Comparison of ENCODE assay signal across 9 cellular contexts in genomic region chr7:104231054-104232046, GRCh38. TPM values are rescaled to one million over a fixed set of nuclear protein-coding genes. Genes with fewer than 3 reads are reported as not detected.
DNase-seq lines count a peak whose midpoint lies in the region; ATAC-seq, FAIRE-seq and TF ChIP-seq lines count a peak whose summit lies in the region.
"Had no signal": no experiment of that assay in that cellular context is flagged by ENCODE, and none has a peak within 500 bp of the region (broad histone marks: within the 10 kb centered on the region; RNA-seq: fewer than 3 reads in every experiment).

No MANE protein-coding gene starts in this region.

- TF ChIP-seq CTCF in RWPE1 (conservative IDR thresholded peaks at IDR 0.05; ENCODE audit: low read depth), result peak; percentile 94
- TF ChIP-seq CTCF in retinal pigment epithelial cell (conservative IDR thresholded peaks at IDR 0.05; ENCODE audit: low read depth, low read length), result peak; percentile 88

- H3K27me3 ChIP-seq in adipocyte (replicated peaks; ENCODE audit: control insufficient read depth, insufficient read depth, low read length), result peaks cover 19% of the 10 kb centered on the region
- H3K27me3 ChIP-seq: BLaER1 had no signal

- POLR2A ChIA-PET in RWPE1 (lab: Yijun Ruan, JAX; ENCODE audit: low non-redundant PET), result no interaction called here

- CTCF ChIA-PET in RWPE1 (lab: Yijun Ruan, JAX), result interaction anchor here (0.5 to 1.5 kb wide), 20 partner anchors 9 to 688 kb away, joined by 3 to 18 read pairs (median 4); no protein-coding TSS in a partner anchor

- intact Hi-C loops in left ventricle myocardium superior (cut with micrococcal nuclease), result loop anchor here (10.0 kb wide), 1 partner anchor 623 kb away; no protein-coding TSS in a partner anchor

- no peak for TF ChIP-seq POLR2A in H54 (IDR thresholded peaks at IDR 0.05; ENCODE audit: low read depth, low read length)

- H3K9me3 ChIP-seq in adipocyte (ENCODE audit: control insufficient read depth, low read length), result no peaks in the 10 kb centered on the region
- H3K9me3 ChIP-seq: BLaER1 had no signal

- no peak overlapping the region for H3K27ac ChIP-seq in RWPE1
- H3K27ac ChIP-seq: BLaER1 had no signal

- FAIRE-seq in H54 (lab: Jason Lieb, UNC), result peak; percentile 80

- DNase-seq in NCI-H1417 (lab: John Stamatoyannopoulos, UW) (peak; percentile 34 to 81 (median 79)), NCI-H1417 treated with DMSO at 0.1 percent for 48 hours (lab: John Stamatoyannopoulos, UW) (no peak), H54 (ENCODE audit: insufficient read length, low spot score) (peak; percentile 39), Kasumi-1 (lab: John Stamatoyannopoulos, UW) (peak; percentile 53 to 75), RWPE1 (ENCODE audit: low spot score) (peak; percentile 56), adipocyte (ENCODE audit: low read depth) (peak; percentile 87), left ventricle myocardium superior (no peak), retinal pigment epithelial cell (ENCODE audit: low read depth) (no peak)

- H3K4me1 ChIP-seq in adipocyte (ENCODE audit: control insufficient read depth, insufficient read depth, low read length), result no peaks in the 10 kb centered on the region

- H3K36me3 ChIP-seq in adipocyte (ENCODE audit: control insufficient read depth, insufficient read depth, low read length, severe bottlenecking), result no peaks in the 10 kb centered on the region
- H3K36me3 ChIP-seq: BLaER1 had no signal

- H3K9ac ChIP-seq in adipocyte (ENCODE audit: low read length), result no peak overlapping the region
- H3K9ac ChIP-seq: BLaER1 had no signal

- H3K4me3 ChIP-seq in adipocyte (ENCODE audit: low read length), result no peak overlapping the region
- H3K4me3 ChIP-seq in retinal pigment epithelial cell (ENCODE audit: low read length), result no peak overlapping the region
- H3K4me3 ChIP-seq: BLaER1 had no signal

- peak; percentile 76 for ATAC-seq in left ventricle myocardium superior

RNA-seq across cellular contexts. Expression of gene ORC5, which starts 23.5 kb away (rescaled TPM):
- total RNA-seq in left ventricle myocardium superior, result 7.7 TPM

Comparison
In these comparisons a context has a peak if more than half of its experiments do, and no peak if none do; other contexts are left out.
1. DNase-seq: peak in NCI-H1417 (3 of 3), H54 (single experiment), Kasumi-1 (2 of 2), RWPE1 (single experiment) and adipocyte (single experiment); none in NCI-H1417 treated with DMSO at 0.1 percent for 48 hours (single experiment), left ventricle myocardium superior (single experiment) and retinal pigment epithelial cell (single experiment).